ENCODE assay signal across 8 cellular contexts in genomic region chr9:6827370-6827949, GRCh38.
DNase-seq lines count a peak whose midpoint lies in the region; ATAC-seq and TF ChIP-seq lines count a peak whose summit lies in the region.

No MANE protein-coding gene starts in this region.

- peak; percentile 27 for DNase-seq in DMS114 treated with DMSO at 0.1 percent for 48 hours (lab: John Stamatoyannopoulos, UW; ENCODE audit: unreplicated experiment)
- peak; percentile 11 for DNase-seq in GM19238 (ENCODE audit: insufficient read length, low spot score)
- peak; percentile 55 for DNase-seq in NCI-H1694 treated with DMSO at 0.1 percent for 48 hours (lab: John Stamatoyannopoulos, UW)
- DNase-seq in activated CD4-positive, alpha-beta T cell treated with anti-CD3 and anti-CD28 coated beads, Interleukin-2, amount 10 ng/mL, durations not matched to agents 24 days and 14 days = peak; percentile 86
- DNase-seq in fibroblast of villous mesenchyme (ENCODE audit: low read depth) = peak; percentile 58
- no peak for DNase-seq in retinal pigment epithelial cell (ENCODE audit: low read depth)

- H3K9me3 Mint-ChIP-seq in activated CD4-positive, alpha-beta T cell treated with anti-CD3 and anti-CD28 coated beads, Interleukin-2, amount 10 ng/mL, durations not matched to agents 24 days and 14 days = no peaks in the 10 kb centered on the region

- TF ChIP-seq CTCF in fibroblast of villous mesenchyme (IDR thresholded peaks at IDR 0.05; ENCODE audit: insufficient read depth, low read depth, low read length) = peak; percentile 67
- peak; percentile 72 for TF ChIP-seq CTCF in retinal pigment epithelial cell (conservative IDR thresholded peaks at IDR 0.05; ENCODE audit: low read depth, low read length)

- peaks cover 5% of the 10 kb centered on the region for H3K4me1 Mint-ChIP-seq in activated CD4-positive, alpha-beta T cell treated with anti-CD3 and anti-CD28 coated beads, Interleukin-2, amount 10 ng/mL, durations not matched to agents 24 days and 14 days

- H3K27me3 Mint-ChIP-seq in activated CD4-positive, alpha-beta T cell treated with anti-CD3 and anti-CD28 coated beads, Interleukin-2, amount 10 ng/mL, durations not matched to agents 24 days and 14 days = no peaks in the 10 kb centered on the region

- no peak overlapping the region for H3K4me3 Mint-ChIP-seq in activated CD4-positive, alpha-beta T cell treated with anti-CD3 and anti-CD28 coated beads, Interleukin-2, amount 10 ng/mL, durations not matched to agents 24 days and 14 days

- H3K27ac Mint-ChIP-seq in activated CD4-positive, alpha-beta T cell treated with anti-CD3 and anti-CD28 coated beads, Interleukin-2, amount 10 ng/mL, durations not matched to agents 24 days and 14 days = peak overlapping the region; percentile 68

- ATAC-seq in HG02571 (IDR thresholded peaks at IDR 0.05; ENCODE audit: unreplicated experiment) (no peak), GM19035 (IDR thresholded peaks at IDR 0.05; ENCODE audit: unreplicated experiment) (no peak)

- H3K4me3 ChIP-seq in fibroblast of villous mesenchyme (ENCODE audit: low read depth, low read length) = no peak overlapping the region
- H3K4me3 ChIP-seq in retinal pigment epithelial cell (ENCODE audit: low read length) = no peak overlapping the region

- H3K36me3 Mint-ChIP-seq in activated CD4-positive, alpha-beta T cell treated with anti-CD3 and anti-CD28 coated beads, Interleukin-2, amount 10 ng/mL, durations not matched to agents 24 days and 14 days (ENCODE audit: low read depth) = peaks cover 33% of the 10 kb centered on the region

- intact Hi-C loops in activated CD4-positive, alpha-beta T cell treated with anti-CD3 and anti-CD28 coated beads, Interleukin-2, amount 10 ng/mL, durations not matched to agents 24 days and 14 days (cut with micrococcal nuclease) = loop anchor here (2.0 to 5.0 kb wide), 2 partner anchors 215 to 709 kb away; no protein-coding TSS in a partner anchor
